1 cellular context compared by ENCODE assay signal in genomic region chr7:117364204-117364755, GRCh38.
TF ChIP-seq lines count a peak whose summit lies in the region.

No MANE protein-coding gene starts in this region.

TF ChIP-seq in IMR-90, 13 proteins besides CTCF, POLR2A, EP300 and RAD21 (continued from another document):
- TF ChIP-seq MXI1 (IDR thresholded peaks at IDR 0.05; ENCODE audit: borderline replicate concordance, low read depth, low read length) = no peak
- no peak for TF ChIP-seq RCOR1 (IDR thresholded peaks at IDR 0.05; ENCODE audit: insufficient replicate concordance, low read length)
- TF ChIP-seq RFX5 (IDR thresholded peaks at IDR 0.05; ENCODE audit: low read depth, low read length) = no peak
- TF ChIP-seq CHD1 (IDR thresholded peaks at IDR 0.05; ENCODE audit: low read depth, low read length) = no peak
- TF ChIP-seq FOS (IDR thresholded peaks at IDR 0.05; ENCODE audit: low read depth, low read length) = no peak
- no peak for TF ChIP-seq NFE2L2 (IDR thresholded peaks at IDR 0.05; ENCODE audit: low read depth, low read length)
